ENCODE assay signal across 26 cellular contexts in genomic region chr16:23092072-23092800, GRCh38.
"Had no signal": no experiment of that assay in that cellular context is flagged by ENCODE, and none has a peak within 500 bp of the region (broad histone marks: within the 10 kb centered on the region; RNA-seq: fewer than 3 reads in every experiment).

No MANE protein-coding gene starts in this region.

- H3K27ac ChIP-seq: brain microvascular endothelial cell, coronary artery, foreskin keratinocyte, gastroesophageal sphincter had no signal

- H3K9me3 ChIP-seq: adrenal gland, gastroesophageal sphincter had no signal

- DNase-seq: activated CD4-positive, alpha-beta memory T cell treated with anti-CD3 and anti-CD28 coated beads for 36 hours; activated CD4-positive, alpha-beta T cell treated with anti-CD3 and anti-CD28 coated beads for 36 hours; activated CD4-positive, alpha-beta T cell treated with anti-CD3 and anti-CD28 coated beads, Interleukin-2, amount 10 ng/mL, durations not matched to agents 24 days and 14 days; activated CD4-positive, CD25-positive, alpha-beta regulatory T cell; activated CD4-positive, CD25-positive, alpha-beta regulatory T cell treated with anti-CD3 and anti-CD28 coated beads, Interleukin-2, amount 50 U/mL, for 72 hours; activated CD8-positive, alpha-beta memory T cell treated with anti-CD3 and anti-CD28 coated beads, Interleukin-2, amount 10 ng/mL, durations not matched to agents 7 days and 5 days; activated CD8-positive, alpha-beta memory T cell treated with anti-CD3 and anti-CD28 coated beads, Interleukin-2, amount 50 U/mL, for 4 hours; activated CD8-positive, alpha-beta T cell treated with anti-CD3 and anti-CD28 coated beads, Interleukin-2, amount 10 ng/mL, durations not matched to agents 7 days and 5 days; activated effector memory CD4-positive, alpha-beta T cell treated with anti-CD3 and anti-CD28 coated beads, Interleukin-2, amount 50 U/mL, for 16 hours; activated naive CD4-positive, alpha-beta T cell treated with anti-CD3 and anti-CD28 coated beads for 36 hours; activated naive CD8-positive, alpha-beta T cell treated with anti-CD3 and anti-CD28 coated beads for 36 hours; activated naive CD8-positive, alpha-beta T cell treated with anti-CD3 and anti-CD28 coated beads, Interleukin-2, amount 50 U/mL, for 24 hours; activated T-cell treated with anti-CD3 and anti-CD28 coated beads, Interleukin-2, amount 50 U/mL, for 1 hour; activated T-cell treated with anti-CD3 and anti-CD28 coated beads, Interleukin-2, amount 50 U/mL, for 48 hours; adrenal gland; brain microvascular endothelial cell; dorsolateral prefrontal cortex; effector memory CD4-positive, alpha-beta T cell; endodermal cell; foreskin keratinocyte; T-helper 2 cell had no signal

- H3K27me3 ChIP-seq: adrenal gland, brain microvascular endothelial cell, dorsolateral prefrontal cortex, foreskin keratinocyte, gastroesophageal sphincter had no signal

- H3K4me3 ChIP-seq: adrenal gland, coronary artery, dorsolateral prefrontal cortex, gastroesophageal sphincter had no signal

- FAIRE-seq: astrocyte, bronchial epithelial cell had no signal

- ATAC-seq: activated CD4-positive, alpha-beta T cell treated with anti-CD3 and anti-CD28 coated beads for 36 hours; activated CD8-positive, alpha-beta memory T cell treated with anti-CD3 and anti-CD28 coated beads, Interleukin-2, amount 10 ng/mL, durations not matched to agents 7 days and 5 days; activated CD8-positive, alpha-beta T cell treated with anti-CD3 and anti-CD28 coated beads, Interleukin-2, amount 10 ng/mL, durations not matched to agents 7 days and 5 days; activated naive CD8-positive, alpha-beta T cell treated with anti-CD3 and anti-CD28 coated beads, Interleukin-2, amount 50 U/mL, for 24 hours; esophagus mucosa; foreskin keratinocyte; gastroesophageal sphincter had no signal
